24 cellular contexts compared by ENCODE assay signal in the genomic region with DNA sequence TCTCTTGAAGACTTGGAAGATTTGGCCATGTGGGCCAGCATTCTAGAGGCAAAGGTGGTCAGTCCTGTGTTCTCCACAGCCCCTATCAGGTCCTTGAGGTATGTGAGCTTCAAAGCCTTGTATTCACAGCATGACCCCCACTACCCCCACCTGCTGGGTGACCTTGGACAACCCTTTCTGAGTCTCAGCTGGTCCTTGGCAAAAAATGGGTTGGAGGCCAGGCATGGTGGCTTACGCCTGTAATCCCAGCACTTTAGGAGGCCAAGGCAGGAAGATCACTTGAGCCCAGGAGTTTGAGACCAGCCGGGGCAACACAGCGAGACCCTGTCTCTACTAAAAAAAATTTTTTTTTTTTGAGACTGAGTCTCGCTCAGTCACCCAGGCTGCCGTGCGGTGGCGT. TPM values are rescaled to one million over a fixed set of nuclear protein-coding genes. Genes with fewer than 3 reads are reported as not detected.
DNase-seq lines count a peak whose midpoint lies in the region; ATAC-seq, FAIRE-seq and TF ChIP-seq lines count a peak whose summit lies in the region.
"Had no signal": no experiment of that assay in that cellular context is flagged by ENCODE, and none has a peak within 500 bp of the region (broad histone marks: within the 10 kb centered on the region; RNA-seq: fewer than 3 reads in every experiment).

No MANE protein-coding gene starts in this region.

- peak; percentile 4 for DNase-seq in left ventricle myocardium inferior
- no peak for DNase-seq in right atrium auricular region (ENCODE audit: low spot score)
- DNase-seq in HTR-8/SVneo (ENCODE audit: insufficient read length, low spot score) = no peak
- peak in 1 of 4 experiments; percentile 39 for DNase-seq in K562 (ENCODE audit: extremely low read depth in 1 of 4, low spot score in 3 of 4)
- peak; percentile 26 to 39 for DNase-seq in aorta
- DNase-seq in tibial nerve (ENCODE audit: low spot score in 2 of 2) = no peak
- DNase-seq in activated T-cell treated with anti-CD3 and anti-CD28 coated beads, Interleukin-2, amount 50 U/mL, for 24 hours = no peak
- DNase-seq: activated naive CD8-positive, alpha-beta T cell treated with anti-CD3 and anti-CD28 coated beads for 36 hours; body of pancreas; heart right ventricle; left lung; NCI-H1048; NCI-H2029; NCI-H226; nephron progenitor cell; RPMI8226; stimulated activated CD4-positive, alpha-beta T cell treated with anti-CD3 and anti-CD28 coated beads, Interleukin-2, amount 100 ng/mL, for 24 hours; stimulated activated naive CD4-positive, alpha-beta T cell treated with Interleukin-2 at 50 U/mL for 16 hours; T1000; tibial artery had no signal

- no peaks in the 10 kb centered on the region for H3K9me3 Mint-ChIP-seq in activated T-cell treated with anti-CD3 and anti-CD28 coated beads, Interleukin-2, amount 50 U/mL, for 24 hours
- H3K9me3 Mint-ChIP-seq: activated naive CD8-positive, alpha-beta T cell treated with anti-CD3 and anti-CD28 coated beads for 36 hours; activated T-helper 17 cell treated with anti-CD3 and anti-CD28 coated beads, Interleukin-2, amount 50 U/mL, for 72 hours; nephron progenitor cell had no signal

- POLR2A ChIA-PET in K562 (lab: Yijun Ruan, JAX) = interaction anchor here (0.6 to 6.5 kb wide), 5 partner anchors 81 to 372 kb away, joined by 3 to 74 read pairs (median 6); a partner anchor contains a TSS

- H3K4me1 ChIP-seq in left ventricle myocardium inferior (peaks cover 15% of the 10 kb centered on the region), right atrium auricular region (peaks cover 0 to 9% of the 10 kb centered on the region in 2 donors), K562 (replicated peaks in 1 of 2; ENCODE audit: control insufficient read depth in 2 of 2, insufficient read depth in 2 of 2, low read length in 2 of 2) (peaks cover 2 to 22% of the 10 kb centered on the region in 2 experiments; a peak in 4 of 5 replicates), aorta (ENCODE audit: control insufficient read depth in 1 of 2, insufficient read depth in 2 of 2, low read length in 2 of 2) (no peaks in the 10 kb centered on the region), tibial nerve (peaks cover 0 to 15% (median 9%) of the 10 kb centered on the region in 4 donors)

- TF ChIP-seq CTCF in left ventricle myocardium inferior (IDR thresholded peaks at IDR 0.05; ENCODE audit: borderline replicate concordance) = no peak
- no peak for TF ChIP-seq CTCF in right atrium auricular region (IDR thresholded peaks at IDR 0.05)
- peak in 1 of 3 experiments; percentile 8; a peak in 1 of 6 replicates for TF ChIP-seq CTCF in K562 (IDR thresholded peaks at IDR 0.05 in 2 of 3, conservative IDR thresholded peaks at IDR 0.05 in 1 of 3; ENCODE audit: insufficient read depth in 2 of 3, low read depth in 1 of 3, low read length in 3 of 3)
- TF ChIP-seq CTCF in tibial nerve (IDR thresholded peaks at IDR 0.05) = no peak

- CTCF ChIA-PET in K562 (lab: Yijun Ruan, JAX; ENCODE audit: low intra/inter-chr PET ratio) = interaction anchor here (0.9 to 3.4 kb wide), 2 partner anchors 91 to 108 kb away, joined by 8 to 100 read pairs; a partner anchor contains a TSS

- no peaks in the 10 kb centered on the region for H4K20me1 ChIP-seq in K562 (replicated peaks; ENCODE audit: control insufficient read depth, insufficient read depth, low read length)

- peaks cover 4% of the 10 kb centered on the region for H3K4me1 Mint-ChIP-seq in activated T-cell treated with anti-CD3 and anti-CD28 coated beads, Interleukin-2, amount 50 U/mL, for 24 hours (ENCODE audit: low read depth)
- H3K4me1 Mint-ChIP-seq: activated naive CD8-positive, alpha-beta T cell treated with anti-CD3 and anti-CD28 coated beads for 36 hours; activated T-helper 17 cell treated with anti-CD3 and anti-CD28 coated beads, Interleukin-2, amount 50 U/mL, for 72 hours had no signal

- H3K9me3 ChIP-seq in left ventricle myocardium inferior (replicated peaks) = no peaks in the 10 kb centered on the region
- no peaks in the 10 kb centered on the region for H3K9me3 ChIP-seq in right atrium auricular region
- H3K9me3 ChIP-seq in K562 (replicated peaks; ENCODE audit: control insufficient read depth, insufficient read depth, low read depth, low read length) = no peaks in the 10 kb centered on the region
- H3K9me3 ChIP-seq in aorta (ENCODE audit: control insufficient read depth, low read length) = no peaks in the 10 kb centered on the region
- H3K9me3 ChIP-seq in tibial nerve = no peaks in the 10 kb centered on the region
- H3K9me3 ChIP-seq: body of pancreas, heart right ventricle, left lung, tibial artery had no signal

- no peak overlapping the region for H3K4me3 ChIP-seq in left ventricle myocardium inferior
- H3K4me3 ChIP-seq in right atrium auricular region = no peak overlapping the region
- no peak overlapping the region for H3K4me3 ChIP-seq in K562
- no peak overlapping the region for H3K4me3 ChIP-seq in aorta (ENCODE audit: low read length in 2 of 2)
- no peak overlapping the region for H3K4me3 ChIP-seq in tibial nerve
- H3K4me3 ChIP-seq: body of pancreas had no signal

- 97% methylated on average over 5 of the region's 7 CpGs for WGBS in K562 (ENCODE audit: insufficient coverage, low coverage, missing lambda C conversion rate)
- WGBS in aorta, 2 donors = 93 to 94% methylated on average over 7 of the region's 7 CpGs
- WGBS in tibial nerve, 2 donors = 93 to 96% methylated on average over 7 of the region's 7 CpGs

- H3K79me2 ChIP-seq in K562 (ENCODE audit: control insufficient read depth, insufficient read depth, low read length) = no peaks in the 10 kb centered on the region

- H3K27ac Mint-ChIP-seq in activated T-cell treated with anti-CD3 and anti-CD28 coated beads, Interleukin-2, amount 50 U/mL, for 24 hours = no peak overlapping the region
- H3K27ac Mint-ChIP-seq: activated naive CD8-positive, alpha-beta T cell treated with anti-CD3 and anti-CD28 coated beads for 36 hours; activated T-helper 17 cell treated with anti-CD3 and anti-CD28 coated beads, Interleukin-2, amount 50 U/mL, for 72 hours; nephron progenitor cell had no signal

- H2AFZ ChIP-seq in K562 (ENCODE audit: low read depth, low read length) = no peak overlapping the region

- intact Hi-C loops in left ventricle myocardium inferior (cut with micrococcal nuclease) = loop anchor here (2.0 kb wide), 1 partner anchor 92 kb away; no protein-coding TSS in a partner anchor
- intact Hi-C loops in K562 (cut with micrococcal nuclease) = loop anchor here (2.0 to 10.0 kb wide), 3 partner anchors 98 to 460 kb away; no protein-coding TSS in a partner anchor
- intact Hi-C loops in aorta (cut with DNase I) = no loop called here

- TF ChIP-seq EP300 in K562 (IDR thresholded peaks at IDR 0.05; ENCODE audit: low read length) = no peak
- no peak for TF ChIP-seq EP300 in tibial nerve (IDR thresholded peaks at IDR 0.05)

- ATAC-seq in K562 (no peak), aorta (ENCODE audit: low FRiP score) (no peak), GM18511 (IDR thresholded peaks at IDR 0.05; ENCODE audit: unreplicated experiment) (no peak)
- ATAC-seq: activated CD4-positive, CD25-positive, alpha-beta regulatory T cell treated with anti-CD3 and anti-CD28 coated beads, Interleukin-2, amount 50 U/mL, for 24 hours had no signal

- in situ Hi-C loops in K562 (cut with MboI) = loop anchor here (5.0 kb wide), 1 partner anchor 88 kb away; a partner anchor contains a TSS

- H3K36me3 Mint-ChIP-seq in activated T-cell treated with anti-CD3 and anti-CD28 coated beads, Interleukin-2, amount 50 U/mL, for 24 hours (ENCODE audit: low read depth) = no peaks in the 10 kb centered on the region
- H3K36me3 Mint-ChIP-seq: activated naive CD8-positive, alpha-beta T cell treated with anti-CD3 and anti-CD28 coated beads for 36 hours had no signal

- no TSS peak for BruUV-seq in K562 (replicated peaks; lab: Mats Ljungman, UMichigan)

- no peaks in the 10 kb centered on the region for H3K27me3 Mint-ChIP-seq in activated T-cell treated with anti-CD3 and anti-CD28 coated beads, Interleukin-2, amount 50 U/mL, for 24 hours
- H3K27me3 Mint-ChIP-seq: activated T-helper 17 cell treated with anti-CD3 and anti-CD28 coated beads, Interleukin-2, amount 50 U/mL, for 72 hours had no signal

- FAIRE-seq in HTR-8/SVneo (lab: Jason Lieb, UNC) (peak; percentile 68), K562 (lab: Jason Lieb, UNC) (no peak)

- no peaks in the 10 kb centered on the region for H3K9me1 ChIP-seq in K562 (ENCODE audit: control insufficient read depth, insufficient read depth, low read length)

- TF ChIP-seq POLR2A in K562 (conservative IDR thresholded peaks at IDR 0.05) (no peak), tibial nerve (IDR thresholded peaks at IDR 0.05) (no peak)

- no peak overlapping the region; a peak in 1 of 4 replicates for H3K9ac ChIP-seq in K562 (ENCODE audit: insufficient read depth in 1 of 2, low read depth in 2 of 2, low read length in 2 of 2)

- H3K27ac ChIP-seq in left ventricle myocardium inferior (replicated peaks) (no peak overlapping the region), right atrium auricular region (no peak overlapping the region), K562 (ENCODE audit: extremely low read depth, low read depth, low read length) (no peak overlapping the region), aorta (ENCODE audit: low read depth in 1 of 2, low read length in 2 of 2) (no peak overlapping the region), tibial nerve (no peak overlapping the region)
- H3K27ac ChIP-seq: body of pancreas, coronary artery, left lung, tibial artery had no signal

- H3K4me3 Mint-ChIP-seq in activated T-cell treated with anti-CD3 and anti-CD28 coated beads, Interleukin-2, amount 50 U/mL, for 24 hours = no peak overlapping the region

- H3K4me2 ChIP-seq in K562 (ENCODE audit: insufficient read depth, low read length) = no peak overlapping the region

- H3K27me3 ChIP-seq in left ventricle myocardium inferior (ENCODE audit: low read depth) = no peaks in the 10 kb centered on the region
- no peaks in the 10 kb centered on the region for H3K27me3 ChIP-seq in right atrium auricular region
- H3K27me3 ChIP-seq in K562 (ENCODE audit: control insufficient read depth in 2 of 2, insufficient read depth in 2 of 2, low read length in 2 of 2) = no peaks in the 10 kb centered on the region
- no peaks in the 10 kb centered on the region for H3K27me3 ChIP-seq in aorta (ENCODE audit: control insufficient read depth in 1 of 2, insufficient read depth in 2 of 2, low read length in 1 of 2)
- no peaks in the 10 kb centered on the region for H3K27me3 ChIP-seq in tibial nerve
- H3K27me3 ChIP-seq: body of pancreas, heart right ventricle, left lung had no signal

- H3K36me3 ChIP-seq in left ventricle myocardium inferior (no peaks in the 10 kb centered on the region), right atrium auricular region (no peaks in the 10 kb centered on the region), K562 (ENCODE audit: control insufficient read depth, insufficient read depth, low read length) (no peaks in the 10 kb centered on the region), aorta (ENCODE audit: control insufficient read depth in 1 of 2, insufficient read depth in 2 of 2, low read length in 1 of 2) (no peaks in the 10 kb centered on the region), tibial nerve (no peaks in the 10 kb centered on the region)
- H3K36me3 ChIP-seq: heart right ventricle, left lung, tibial artery had no signal

- no peak for TF ChIP-seq RAD21 in K562 (CRISPR knock-in tag; conservative IDR thresholded peaks at IDR 0.05 in 1 of 2, IDR thresholded peaks at IDR 0.05 in 1 of 2)

RNA-seq across cellular contexts. Expression of a gene that starts 42.6 kb away (rescaled TPM):
- 77.1 TPM for total RNA-seq in left ventricle myocardium inferior
- total RNA-seq in right atrium auricular region = 10 to 100 TPM; 61.2 to 70.2 TPM
- total RNA-seq in K562 (2011; cell fraction: chromatin; rRNA removed; ENCODE audit: low replicate concordance) = 218 and 364 TPM in 2 replicates
- 115 and 134 TPM in 2 replicates for total RNA-seq in K562 (2011; cell fraction: nucleolus; rRNA removed)
- total RNA-seq in K562 (2011; cell fraction: nucleoplasm; rRNA removed) = 295 and 429 TPM in 2 replicates
- 62.8 and 94.6 TPM in 2 replicates for total RNA-seq in K562 (2014; rRNA removed)
- 93.0 and 107 TPM in 2 replicates for total RNA-seq in K562 (2014; rRNA removed; fragmentation: Illumina TruSeq; extraction: Trizol)
- total RNA-seq in K562 (2015; rRNA removed; fragmentation: Illumina TruSeq; extraction: Trizol) = 93.5 and 94.9 TPM in 2 replicates
- total RNA-seq in K562 (2021) = 113 and 119 TPM in 2 replicates
- 112 and 129 TPM in 2 replicates for polyA plus RNA-seq in K562 (2011; rRNA removed)
- polyA plus RNA-seq in K562 (2011; cell fraction: cytosol; rRNA removed) = 77.3 and 148 TPM in 2 replicates
- polyA plus RNA-seq in K562 (2011; cell fraction: nucleus; rRNA removed) = 118 and 127 TPM in 2 replicates
- polyA plus RNA-seq in K562 (2012) = 139 and 160 TPM in 2 replicates
- 237 and 271 TPM in 2 replicates for polyA plus RNA-seq in K562 (2014; fragmentation: Illumina TruSeq; extraction: Trizol)
- 100 to 1,000 TPM; 145 to 357 TPM for polyA plus RNA-seq in K562 (2014; fragmentation: Nextera tagmentation; extraction: Ambion mirVana)
- 146 and 170 TPM in 2 replicates for polyA plus RNA-seq in K562 (2014; rRNA removed)
- 132 and 142 TPM in 2 replicates for polyA minus RNA-seq in K562 (2011; rRNA and poly(A)+ RNA removed)
- 41.7 and 44.1 TPM in 2 replicates for polyA minus RNA-seq in K562 (2011; cell fraction: cytosol; rRNA and poly(A)+ RNA removed)
- polyA minus RNA-seq in K562 (2011; cell fraction: nucleus; rRNA and poly(A)+ RNA removed) = 67.2 and 111 TPM in 2 replicates
- 100 to 1,000 TPM; 106 to 107 TPM for total RNA-seq in aorta
- polyA plus RNA-seq in aorta = 10 to 100 TPM; 54.2 to 59.9 TPM
- total RNA-seq in tibial nerve = 10 to 100 TPM; 58.8 to 86.7 (median 77.3) TPM

Comparison
In these comparisons a context has a peak if more than half of its experiments do, and no peak if none do; other contexts are left out.
1. DNase-seq: peak in left ventricle myocardium inferior (single experiment) and aorta (2 of 2); none in right atrium auricular region (single experiment), HTR-8/SVneo (single experiment), tibial nerve (0 of 2) and activated T-cell treated with anti-CD3 and anti-CD28 coated beads, Interleukin-2, amount 50 U/mL, for 24 hours (single experiment).
2. intact Hi-C loops: an anchor here in left ventricle myocardium inferior (2.0 kb wide) and K562 (2.0 to 10.0 kb wide); none called in aorta.